Comparison of ENCODE assay signal across 1 cellular context in the genomic region with DNA sequence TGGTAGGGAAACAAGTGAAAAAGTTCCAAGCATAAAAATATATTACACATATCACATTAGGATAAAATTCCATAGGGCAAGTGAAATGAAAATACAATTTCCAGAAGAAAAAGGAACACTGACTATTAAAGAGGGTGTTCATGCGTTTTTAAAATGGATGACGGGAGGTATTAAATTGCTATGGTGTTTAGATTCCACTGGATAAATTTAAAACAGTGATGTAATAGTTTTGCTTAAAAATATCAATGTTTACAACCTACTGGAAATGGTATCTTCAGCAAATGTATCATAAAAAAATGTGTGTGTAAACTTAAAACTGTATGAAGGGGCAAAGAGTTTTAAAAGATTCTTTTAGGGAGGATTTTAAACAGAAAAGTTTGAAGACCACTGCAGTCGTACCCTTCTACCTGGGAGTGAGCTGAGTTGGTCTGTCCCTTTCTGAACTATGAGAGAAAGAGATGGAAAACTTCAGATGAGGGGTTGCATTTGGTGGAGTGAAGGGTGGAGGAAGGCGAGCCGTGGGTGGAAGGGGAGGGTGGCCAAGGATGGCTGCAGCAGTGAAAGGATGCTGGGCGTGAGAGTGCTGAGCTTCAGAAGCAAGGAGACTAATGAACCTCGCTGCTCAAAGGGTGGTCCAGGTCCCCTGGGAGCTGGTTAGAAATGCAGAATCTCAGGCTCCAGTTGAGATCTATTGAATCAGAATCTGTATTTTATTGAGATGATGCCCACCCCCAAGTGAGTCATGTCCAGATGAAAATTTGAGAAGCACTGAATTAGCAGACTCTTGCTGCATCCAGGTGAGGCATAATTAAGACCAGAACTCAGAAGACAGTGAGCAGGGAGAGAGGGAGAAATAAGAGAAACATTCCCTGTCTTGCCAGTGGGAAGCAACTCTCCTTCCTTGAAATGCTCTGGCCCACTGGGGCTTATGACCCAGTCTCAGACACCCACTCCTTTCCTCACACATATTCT.
TF ChIP-seq lines count a peak whose summit lies in the region.

No MANE protein-coding gene starts in this region.

TF ChIP-seq in HEK293, 187 proteins besides CTCF, POLR2A, EP300 and RAD21 (continued from another document):
- TF ChIP-seq PRDM6 (tag by site-specific recombination; IDR thresholded peaks at IDR 0.05) (no peak), EGR2 (tag by site-specific recombination; IDR thresholded peaks at IDR 0.05; ENCODE audit: low read depth) (peak; percentile 53)
